In genomic region chr6:163585932-163586437, GRCh38 we compare ENCODE assay signal across 10 cellular contexts.
DNase-seq lines count a peak whose midpoint lies in the region; ATAC-seq, FAIRE-seq and TF ChIP-seq lines count a peak whose summit lies in the region.
"Had no signal": no experiment of that assay in that cellular context is flagged by ENCODE, and none has a peak within 500 bp of the region (broad histone marks: within the 10 kb centered on the region; RNA-seq: fewer than 3 reads in every experiment).

No MANE protein-coding gene starts in this region.

- H3K9me3 ChIP-seq in kidney (ENCODE audit: control insufficient read depth in 1 of 2, low read length in 2 of 2): no peaks in the 10 kb centered on the region
- no peaks in the 10 kb centered on the region for H3K9me3 ChIP-seq in Caco-2

- H3K27me3 ChIP-seq in Caco-2 (replicated peaks; ENCODE audit: control insufficient read depth, insufficient read depth, low read length): no peaks in the 10 kb centered on the region

- H3K4me1 ChIP-seq in kidney (ENCODE audit: control insufficient read depth in 1 of 2, insufficient read depth in 1 of 2, low read depth in 1 of 2, low read length in 2 of 2) (no peaks in the 10 kb centered on the region), Caco-2 (no peaks in the 10 kb centered on the region)

- CTCF ChIA-PET in Caco-2 (lab: Charles Lee): no interaction called here

- H3K4me3 ChIP-seq in astrocyte of the cerebellum (ENCODE audit: low read depth, low read length) (no peak overlapping the region), kidney (ENCODE audit: low read length in 2 of 2) (no peak overlapping the region), Caco-2 (ENCODE audit: low read depth, low read length) (no peak overlapping the region)

- in situ Hi-C loops in astrocyte of the cerebellum (cut with HindIII; ENCODE audit: low sequenced_read_pairs): no loop called here

- peaks cover 14% of the 10 kb centered on the region for H3K9me3 Mint-ChIP-seq in Caco-2 (ENCODE audit: unreplicated experiment)

- DNase-seq in Right ventricle myocardium inferior (ENCODE audit: missing footprints): no peak
- DNase-seq in cardiac septum (ENCODE audit: low spot score): no peak
- peak; percentile 54 for DNase-seq in astrocyte of the cerebellum (ENCODE audit: low read depth)
- DNase-seq in kidney: peak; percentile 85
- DNase-seq in globus pallidus (ENCODE audit: low spot score): no peak
- no peak for DNase-seq in Caco-2
- no peak for DNase-seq in NCI-H146 treated with DMSO at 0.1 percent for 48 hours (lab: John Stamatoyannopoulos, UW; ENCODE audit: unreplicated experiment)

- H3K27me3 Mint-ChIP-seq in Caco-2 (ENCODE audit: insufficient read depth, unreplicated experiment): no peaks in the 10 kb centered on the region

- H3K36me3 Mint-ChIP-seq in Caco-2 (ENCODE audit: insufficient read depth, unreplicated experiment): peaks cover 18% of the 10 kb centered on the region

- H3K27ac Mint-ChIP-seq in Caco-2 (ENCODE audit: unreplicated experiment): no peak overlapping the region

- no peak overlapping the region for H3K27ac ChIP-seq in kidney (ENCODE audit: low read depth in 2 of 2, low read length in 2 of 2)
- H3K27ac ChIP-seq: KMS-11 had no signal

- POLR2A ChIA-PET in Caco-2 (lab: Charles Lee): no interaction called here

- no peak overlapping the region for H3K9ac ChIP-seq in kidney (ENCODE audit: low read length in 2 of 2)
- H3K9ac ChIP-seq: KMS-11 had no signal

- TF ChIP-seq CTCF in astrocyte of the cerebellum (IDR thresholded peaks at IDR 0.05; ENCODE audit: low read depth, low read length, missing control alignments) (no peak), kidney (IDR thresholded peaks at IDR 0.05; ENCODE audit: borderline replicate concordance, extremely low read depth, insufficient read depth) (no peak), Caco-2 (IDR thresholded peaks at IDR 0.05; ENCODE audit: insufficient read depth in 1 of 2, low read depth in 1 of 2, low read length in 1 of 2, severe bottlenecking in 1 of 2, unreplicated experiment in 1 of 2) (no peak)

- no peak for FAIRE-seq in kidney (lab: Jason Lieb, UNC)
- FAIRE-seq: A204.1 had no signal

- H3K4me1 Mint-ChIP-seq in Caco-2 (ENCODE audit: low read depth, unreplicated experiment): no peaks in the 10 kb centered on the region

- intact Hi-C loops in Right ventricle myocardium inferior (cut with DNase I): loop anchor here (5.0 kb wide), 1 partner anchor 121 kb away; no protein-coding TSS in a partner anchor
- intact Hi-C loops in cardiac septum (cut with DNase I): loop anchor here (5.0 to 10.0 kb wide), 2 partner anchors 159 to 361 kb away; no protein-coding TSS in a partner anchor
- intact Hi-C loops in kidney (cut with DNase I): no loop called here
- intact Hi-C loops in Caco-2 (cut with micrococcal nuclease; ENCODE audit: unreplicated experiment): no loop called here

- H3K36me3 ChIP-seq in kidney (ENCODE audit: control insufficient read depth in 1 of 2, insufficient read depth in 2 of 2, low read length in 2 of 2) (no peaks in the 10 kb centered on the region), Caco-2 (ENCODE audit: control insufficient read depth, insufficient read depth, low read length) (no peaks in the 10 kb centered on the region)

- BruUV-seq in Caco-2 (replicated peaks; lab: Mats Ljungman, UMichigan): no TSS peak

- no peak overlapping the region for H3K4me3 Mint-ChIP-seq in Caco-2 (ENCODE audit: unreplicated experiment)

- ATAC-seq in Right ventricle myocardium inferior (peak; percentile 85), GM21825 (IDR thresholded peaks at IDR 0.05; ENCODE audit: unreplicated experiment) (no peak)

Comparison
In these comparisons a context has a peak if more than half of its experiments do, and no peak if none do; other contexts are left out.
1. DNase-seq: peak in astrocyte of the cerebellum (single experiment) and kidney (single experiment); none in Right ventricle myocardium inferior (single experiment), cardiac septum (single experiment), globus pallidus (single experiment), Caco-2 (0 of 2) and NCI-H146 treated with DMSO at 0.1 percent for 48 hours (single experiment).
2. intact Hi-C loops: an anchor here in Right ventricle myocardium inferior (5.0 kb wide) and cardiac septum (5.0 to 10.0 kb wide); none called in kidney and Caco-2.